Comparison of ENCODE assay signal across 21 cellular contexts in the genomic region with DNA sequence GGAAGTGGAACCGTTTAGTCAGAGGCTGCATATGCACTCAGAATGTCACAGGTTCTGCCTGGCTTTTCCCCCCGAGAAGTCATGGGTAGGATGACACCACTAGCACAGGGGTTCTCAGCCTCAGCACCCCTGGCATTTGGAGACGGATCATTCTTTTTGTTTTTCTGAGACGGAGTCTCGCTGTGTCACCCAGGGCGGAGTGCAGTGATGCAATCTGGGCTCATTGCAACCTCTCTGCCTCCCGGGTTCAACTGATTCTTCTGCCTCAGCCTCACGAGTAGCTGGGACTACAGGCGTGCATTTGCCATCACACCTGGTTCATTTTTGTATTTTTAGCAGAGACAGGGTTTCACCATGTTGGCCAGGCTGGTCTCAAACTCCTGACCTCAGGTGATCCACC.
"Had no signal": no experiment of that assay in that cellular context is flagged by ENCODE, and none has a peak within 500 bp of the region (broad histone marks: within the 10 kb centered on the region; RNA-seq: fewer than 3 reads in every experiment).

No MANE protein-coding gene starts in this region.

- H3K9me3 Mint-ChIP-seq: naive B cell, nephron had no signal

- DNase-seq: cortex of kidney; effector memory CD4-positive, alpha-beta T cell; esophagus squamous epithelium; foreskin fibroblast; head of caudate nucleus; left colon; left ventricle myocardium superior; mesendoderm; naive B cell; sigmoid colon; small intestine; stimulated activated CD4-positive, alpha-beta T cell treated with anti-CD3 and anti-CD28 coated beads, Interleukin-12 subunit alpha, Interleukin-12 subunit beta, amount 100 ng/mL, for 4 hours; stimulated activated naive CD8-positive, alpha-beta T cell treated with anti-CD3 and anti-CD28 coated beads, Interleukin-15, Interleukin-2, amounts not matched to agents 100 U/mL and 50 U/mL, for 24 hours; tibial artery; upper lobe of right lung had no signal

- H3K79me2 ChIP-seq: hepatocyte had no signal

- H3K4me3 ChIP-seq: esophagus squamous epithelium, hepatocyte, lung, sigmoid colon, suprapubic skin, tibial artery, upper lobe of right lung, vagina had no signal

- ATAC-seq: left colon; left ventricle myocardium superior; stimulated activated naive CD8-positive, alpha-beta T cell treated with anti-CD3 and anti-CD28 coated beads, Interleukin-15, Interleukin-2, amounts not matched to agents 100 U/mL and 50 U/mL, for 24 hours; upper lobe of right lung had no signal

- H3K27me3 ChIP-seq: esophagus squamous epithelium, hepatocyte, sigmoid colon, suprapubic skin, tibial artery, upper lobe of right lung, vagina had no signal

- H3K4me3 Mint-ChIP-seq: naive B cell, nephron had no signal

- H3K27ac Mint-ChIP-seq: nephron had no signal

- H3K4me2 ChIP-seq: hepatocyte had no signal

- H3K27ac ChIP-seq: hepatocyte, suprapubic skin, upper lobe of right lung, vagina had no signal

- H2AFZ ChIP-seq: hepatocyte had no signal

- FAIRE-seq: endometrium, small intestine had no signal

- H3K9me3 ChIP-seq: esophagus squamous epithelium, sigmoid colon, suprapubic skin, tibial artery, upper lobe of right lung, vagina had no signal

- H3K27me3 Mint-ChIP-seq: naive B cell had no signal
